Comparison of ENCODE assay signal across 8 cellular contexts in the genomic region with DNA sequence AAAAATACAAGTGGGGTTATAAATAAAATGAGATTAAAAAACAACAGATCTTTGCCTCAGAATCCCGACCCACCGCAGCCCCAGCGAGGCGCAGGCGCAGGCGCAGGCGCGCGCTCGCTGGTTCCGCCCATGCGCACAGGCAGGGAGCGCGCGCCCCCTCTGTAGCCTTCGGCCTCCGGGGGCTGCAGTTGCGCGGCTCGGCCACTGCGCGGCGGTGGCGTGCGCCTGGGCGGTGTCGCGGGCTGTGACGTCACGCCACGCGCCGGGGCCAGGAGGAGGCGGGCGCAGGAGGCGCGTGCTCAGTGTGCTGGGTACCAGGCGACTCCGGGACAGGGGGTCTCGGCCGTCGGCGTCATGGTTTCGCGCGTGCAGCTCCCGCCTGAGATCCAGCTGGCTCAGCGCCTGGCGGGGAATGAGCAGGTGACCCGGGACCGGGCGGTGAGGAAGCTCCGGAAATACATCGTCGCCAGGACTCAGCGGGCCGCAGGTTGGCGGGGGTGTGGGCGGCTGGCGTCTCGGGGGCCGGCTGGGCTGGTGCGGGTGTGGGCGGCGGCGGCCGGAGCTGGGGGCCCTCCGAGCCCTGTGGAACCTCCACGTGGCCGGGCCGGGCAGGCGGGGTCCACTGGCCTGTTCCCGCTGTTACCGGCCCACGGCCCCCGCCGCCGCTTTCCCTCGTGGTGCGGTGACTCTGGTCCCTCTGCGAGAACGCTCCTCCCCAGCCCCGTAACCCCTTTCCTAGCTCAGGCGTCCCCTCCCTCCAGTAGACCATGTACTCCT. TPM values are rescaled to one million over a fixed set of nuclear protein-coding genes. Genes with fewer than 3 reads are reported as not detected.
DNase-seq lines count a peak whose midpoint lies in the region; ATAC-seq and TF ChIP-seq lines count a peak whose summit lies in the region.

A gene with protein sequence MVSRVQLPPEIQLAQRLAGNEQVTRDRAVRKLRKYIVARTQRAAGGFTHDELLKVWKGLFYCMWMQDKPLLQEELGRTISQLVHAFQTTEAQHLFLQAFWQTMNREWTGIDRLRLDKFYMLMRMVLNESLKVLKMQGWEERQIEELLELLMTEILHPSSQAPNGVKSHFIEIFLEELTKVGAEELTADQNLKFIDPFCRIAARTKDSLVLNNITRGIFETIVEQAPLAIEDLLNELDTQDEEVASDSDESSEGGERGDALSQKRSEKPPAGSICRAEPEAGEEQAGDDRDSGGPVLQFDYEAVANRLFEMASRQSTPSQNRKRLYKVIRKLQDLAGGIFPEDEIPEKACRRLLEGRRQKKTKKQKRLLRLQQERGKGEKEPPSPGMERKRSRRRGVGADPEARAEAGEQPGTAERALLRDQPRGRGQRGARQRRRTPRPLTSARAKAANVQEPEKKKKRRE (plus strand): TSS at position 302 of the 777 bp plus-strand sequence. CDS start 53 bp downstream, at position 355.

- in situ Hi-C loops in KBM-7 (cut with MboI; ENCODE audit: low pct_unique_long_range_greater_than_20kb, low sequenced_read_pairs): no loop called here

- no peaks in the 10 kb centered on the region for H3K9me3 ChIP-seq in PC-3 (ENCODE audit: low read length)
- no peaks in the 10 kb centered on the region for H3K9me3 ChIP-seq in mucosa of stomach (ENCODE audit: control insufficient read depth, low read length)

- ATAC-seq in GM21619 (IDR thresholded peaks at IDR 0.05; ENCODE audit: unreplicated experiment): peak; percentile 79
- ATAC-seq in PC-3: peak; percentile 85

- H3K27ac ChIP-seq in PC-3 (ENCODE audit: low read length): peak within 1 kb of the TSS; percentile 78

- H3K4me3 ChIP-seq in PC-3 (ENCODE audit: low read length) (peak within 1 kb of the TSS; percentile 82), epithelial cell of proximal tubule (ENCODE audit: low read depth, low read length) (peak within 1 kb of the TSS; percentile 94), mucosa of stomach (ENCODE audit: low read length) (peak within 1 kb of the TSS; percentile 36)

- H3K9ac ChIP-seq in PC-3 (ENCODE audit: low read length) (peak within 1 kb of the TSS; percentile 90), mucosa of stomach (ENCODE audit: low read length) (peak within 1 kb of the TSS; percentile 69)

- peaks cover 52% of the 10 kb centered on the region for H3K79me2 ChIP-seq in PC-3 (ENCODE audit: low read length)

- H3K9me2 ChIP-seq in PC-3 (replicated peaks; ENCODE audit: low read length): no peaks in the 10 kb centered on the region

- TF ChIP-seq CTCF in PC-3 (conservative IDR thresholded peaks at IDR 0.05; ENCODE audit: low read depth, low read length) (peak; percentile 86), epithelial cell of proximal tubule (conservative IDR thresholded peaks at IDR 0.05; ENCODE audit: low read depth, low read length) (peak; percentile 72)

- peaks cover 22% of the 10 kb centered on the region for H4K20me1 ChIP-seq in PC-3 (ENCODE audit: low read length)

- H3K4me1 ChIP-seq in PC-3 (ENCODE audit: insufficient read depth, low read length): peaks cover 12% of the 10 kb centered on the region
- H3K4me1 ChIP-seq in mucosa of stomach (ENCODE audit: control insufficient read depth, insufficient read depth, low read length): peaks cover 11% of the 10 kb centered on the region

- CTCF ChIA-PET in PC-3 (lab: Charles Lee): interaction anchor here (0.6 kb wide), 1 partner anchor 29 kb away, joined by 3 read pairs; no protein-coding TSS in a partner anchor

- H3F3A ChIP-seq in PC-3 (ENCODE audit: low read length, unreplicated experiment): no peaks in the 10 kb centered on the region

- POLR2A ChIA-PET in PC-3 (lab: Charles Lee; ENCODE audit: unreplicated experiment): interaction anchor here (0.7 kb wide), 2 partner anchors 15 to 227 kb away, joined by 3 to 4 read pairs; no protein-coding TSS in a partner anchor

- intact Hi-C loops in PC-3 (cut with micrococcal nuclease): no loop called here

- peak within 1 kb of the TSS; percentile 73 for H2AFZ ChIP-seq in PC-3 (ENCODE audit: low read length)

- H3K27me3 ChIP-seq in PC-3 (ENCODE audit: low read length) (no peaks in the 10 kb centered on the region), mucosa of stomach (ENCODE audit: control insufficient read depth, insufficient read depth, low read length) (no peaks in the 10 kb centered on the region)

- peak; percentile 91 for DNase-seq in DMS53 (lab: John Stamatoyannopoulos, UW)
- peak; percentile 95 for DNase-seq in KBM-7
- DNase-seq in PC-3: peak; percentile 96
- peak; percentile 98 for DNase-seq in activated T-cell treated with anti-CD3 and anti-CD28 coated beads for 48 hours (ENCODE audit: low read depth)
- no peak for DNase-seq in epithelial cell of proximal tubule (ENCODE audit: low read depth)
- peak; percentile 96 for DNase-seq in stimulated activated CD8-positive, alpha-beta memory T cell treated with anti-CD3 and anti-CD28 coated beads, Interleukin-4, amount 100 ng/mL, for 48 hours

- H3K36me3 ChIP-seq in PC-3 (ENCODE audit: low read depth, low read length): peaks cover 39% of the 10 kb centered on the region
- H3K36me3 ChIP-seq in mucosa of stomach (ENCODE audit: control insufficient read depth, insufficient read depth, low read length): peaks cover 17% of the 10 kb centered on the region

- peak within 1 kb of the TSS; percentile 85 for H3K4me2 ChIP-seq in PC-3 (ENCODE audit: low read length)

- no TSS peak for BruUV-seq in PC-3 (replicated peaks; lab: Mats Ljungman, UMichigan)

RNA-seq across cellular contexts. Expression of the gene that starts here (rescaled TPM):
- total RNA-seq in PC-3 (2014; rRNA removed) (76.4 and 96.6 TPM in 2 replicates), epithelial cell of proximal tubule (26.1 and 40.4 TPM in 2 replicates)

Comparison
In these comparisons a context has a peak if more than half of its experiments do, and no peak if none do; other contexts are left out.
1. H3K4me3 ChIP-seq: peak in every context shown above with its lines; median percentile 94 in epithelial cell of proximal tubule; 82 in PC-3; 36 in mucosa of stomach.